10 cellular contexts compared by ENCODE assay signal in genomic region chr6:20377623-20378265, GRCh38. TPM values are rescaled to one million over a fixed set of nuclear protein-coding genes. Genes with fewer than 3 reads are reported as not detected.
DNase-seq lines count a peak whose midpoint lies in the region; ATAC-seq and TF ChIP-seq lines count a peak whose summit lies in the region.
"Had no signal": no experiment of that assay in that cellular context is flagged by ENCODE, and none has a peak within 500 bp of the region (broad histone marks: within the 10 kb centered on the region; RNA-seq: fewer than 3 reads in every experiment).

No MANE protein-coding gene starts in this region.

- peaks cover 11% of the 10 kb centered on the region for H3K9me3 Mint-ChIP-seq in activated CD4-positive, alpha-beta T cell treated with anti-CD3 and anti-CD28 coated beads, Interleukin-2, amount 10 ng/mL, durations not matched to agents 24 days and 14 days
- peaks cover 9% of the 10 kb centered on the region for H3K9me3 Mint-ChIP-seq in activated CD4-positive, alpha-beta T cell treated with anti-CD3 and anti-CD28 coated beads, Interleukin-2, amount 10 ng/mL, durations not matched to agents 7 days and 5 days
- no peaks in the 10 kb centered on the region for H3K9me3 Mint-ChIP-seq in stimulated activated effector memory CD8-positive, alpha-beta T cell treated with anti-CD3 and anti-CD28 coated beads, Interleukin-12 subunit alpha, Interleukin-12 subunit beta, amount 100 ng/mL, for 72 hours
- peaks cover 5% of the 10 kb centered on the region for H3K9me3 Mint-ChIP-seq in chondrocyte (ENCODE audit: low read depth)

- intact Hi-C loops in activated CD4-positive, alpha-beta T cell treated with anti-CD3 and anti-CD28 coated beads, Interleukin-2, amount 10 ng/mL, durations not matched to agents 24 days and 14 days (cut with micrococcal nuclease): no loop called here

- H3K36me3 Mint-ChIP-seq in activated CD4-positive, alpha-beta T cell treated with anti-CD3 and anti-CD28 coated beads, Interleukin-2, amount 10 ng/mL, durations not matched to agents 24 days and 14 days (ENCODE audit: low read depth): no peaks in the 10 kb centered on the region
- peaks cover 5% of the 10 kb centered on the region for H3K36me3 Mint-ChIP-seq in activated CD4-positive, alpha-beta T cell treated with anti-CD3 and anti-CD28 coated beads, Interleukin-2, amount 10 ng/mL, durations not matched to agents 7 days and 5 days (ENCODE audit: low read depth)
- no peaks in the 10 kb centered on the region for H3K36me3 Mint-ChIP-seq in stimulated activated effector memory CD8-positive, alpha-beta T cell treated with anti-CD3 and anti-CD28 coated beads, Interleukin-12 subunit alpha, Interleukin-12 subunit beta, amount 100 ng/mL, for 72 hours
- H3K36me3 Mint-ChIP-seq in chondrocyte (ENCODE audit: low read depth): no peaks in the 10 kb centered on the region

- H3K4me1 Mint-ChIP-seq in activated CD4-positive, alpha-beta T cell treated with anti-CD3 and anti-CD28 coated beads, Interleukin-2, amount 10 ng/mL, durations not matched to agents 24 days and 14 days: peaks cover 18% of the 10 kb centered on the region
- peaks cover 25% of the 10 kb centered on the region for H3K4me1 Mint-ChIP-seq in activated CD4-positive, alpha-beta T cell treated with anti-CD3 and anti-CD28 coated beads, Interleukin-2, amount 10 ng/mL, durations not matched to agents 7 days and 5 days
- peaks cover 10% of the 10 kb centered on the region for H3K4me1 Mint-ChIP-seq in stimulated activated effector memory CD8-positive, alpha-beta T cell treated with anti-CD3 and anti-CD28 coated beads, Interleukin-12 subunit alpha, Interleukin-12 subunit beta, amount 100 ng/mL, for 72 hours
- peaks cover 20% of the 10 kb centered on the region for H3K4me1 Mint-ChIP-seq in chondrocyte (ENCODE audit: low read depth)

- CTCF ChIA-PET in activated CD4-positive, alpha-beta T cell treated with anti-CD3 and anti-CD28 coated beads, Interleukin-2, amount 10 ng/mL, durations not matched to agents 7 days and 5 days (lab: Charles Lee): interaction anchor here (0.9 to 2.8 kb wide), 5 partner anchors 8 to 42 kb away, joined by 3 to 15 read pairs (median 3); no protein-coding TSS in a partner anchor

- no peak overlapping the region for H3K27ac Mint-ChIP-seq in activated CD4-positive, alpha-beta T cell treated with anti-CD3 and anti-CD28 coated beads, Interleukin-2, amount 10 ng/mL, durations not matched to agents 24 days and 14 days
- H3K27ac Mint-ChIP-seq in activated CD4-positive, alpha-beta T cell treated with anti-CD3 and anti-CD28 coated beads, Interleukin-2, amount 10 ng/mL, durations not matched to agents 7 days and 5 days: no peak overlapping the region
- no peak overlapping the region for H3K27ac Mint-ChIP-seq in stimulated activated effector memory CD8-positive, alpha-beta T cell treated with anti-CD3 and anti-CD28 coated beads, Interleukin-12 subunit alpha, Interleukin-12 subunit beta, amount 100 ng/mL, for 72 hours
- no peak overlapping the region for H3K27ac Mint-ChIP-seq in chondrocyte (ENCODE audit: unreplicated experiment)

- no peak overlapping the region for H3K4me3 Mint-ChIP-seq in activated CD4-positive, alpha-beta T cell treated with anti-CD3 and anti-CD28 coated beads, Interleukin-2, amount 10 ng/mL, durations not matched to agents 24 days and 14 days
- no peak overlapping the region for H3K4me3 Mint-ChIP-seq in activated CD4-positive, alpha-beta T cell treated with anti-CD3 and anti-CD28 coated beads, Interleukin-2, amount 10 ng/mL, durations not matched to agents 7 days and 5 days
- H3K4me3 Mint-ChIP-seq in stimulated activated effector memory CD8-positive, alpha-beta T cell treated with anti-CD3 and anti-CD28 coated beads, Interleukin-12 subunit alpha, Interleukin-12 subunit beta, amount 100 ng/mL, for 72 hours: no peak overlapping the region
- H3K4me3 Mint-ChIP-seq in chondrocyte (ENCODE audit: unreplicated experiment): no peak overlapping the region

- no peaks in the 10 kb centered on the region for H3K27me3 Mint-ChIP-seq in activated CD4-positive, alpha-beta T cell treated with anti-CD3 and anti-CD28 coated beads, Interleukin-2, amount 10 ng/mL, durations not matched to agents 24 days and 14 days
- no peaks in the 10 kb centered on the region for H3K27me3 Mint-ChIP-seq in activated CD4-positive, alpha-beta T cell treated with anti-CD3 and anti-CD28 coated beads, Interleukin-2, amount 10 ng/mL, durations not matched to agents 7 days and 5 days
- no peaks in the 10 kb centered on the region for H3K27me3 Mint-ChIP-seq in chondrocyte (ENCODE audit: low read depth)

- peak; percentile 65 for ATAC-seq in stimulated activated effector memory CD8-positive, alpha-beta T cell treated with anti-CD3 and anti-CD28 coated beads, Interleukin-12 subunit alpha, Interleukin-12 subunit beta, amount 100 ng/mL, for 72 hours

- no peak for TF ChIP-seq CTCF in chondrocyte (IDR thresholded peaks at IDR 0.05)

- POLR2A ChIA-PET in activated CD4-positive, alpha-beta T cell treated with anti-CD3 and anti-CD28 coated beads, Interleukin-2, amount 10 ng/mL, durations not matched to agents 7 days and 5 days (lab: Charles Lee): interaction anchor here (0.6 to 1.6 kb wide), 2 partner anchors 58 to 156 kb away, joined by 3 to 6 read pairs; no protein-coding TSS in a partner anchor

- DNase-seq in activated CD4-positive, alpha-beta T cell treated with anti-CD3 and anti-CD28 coated beads, Interleukin-2, amount 10 ng/mL, durations not matched to agents 24 days and 14 days: peak; percentile 60
- no peak for DNase-seq in activated CD4-positive, alpha-beta T cell treated with anti-CD3 and anti-CD28 coated beads, Interleukin-2, amount 10 ng/mL, durations not matched to agents 7 days and 5 days
- peak; percentile 41 for DNase-seq in NCI-H69 (lab: John Stamatoyannopoulos, UW)
- peak; percentile 59 for DNase-seq in fibroblast of gingiva (ENCODE audit: low read depth)
- no peak for DNase-seq in stimulated activated effector memory CD8-positive, alpha-beta T cell treated with anti-CD3 and anti-CD28 coated beads, Interleukin-12 subunit alpha, Interleukin-12 subunit beta, amount 100 ng/mL, for 72 hours (ENCODE audit: low spot score in 2 of 2)
- no peak for DNase-seq in SK-N-DZ (ENCODE audit: low spot score)
- no peak for DNase-seq in NOMO-1 (lab: John Stamatoyannopoulos, UW; ENCODE audit: unreplicated experiment in 2 of 2)
- no peak for DNase-seq in chondrocyte (ENCODE audit: low spot score)
- DNase-seq: C1 segment of cervical spinal cord, erythroblast had no signal

RNA-seq across cellular contexts. Expression of gene E2F3, which starts 23.9 kb away (rescaled TPM):
- total RNA-seq in activated CD4-positive, alpha-beta T cell treated with anti-CD3 and anti-CD28 coated beads, Interleukin-2, amount 10 ng/mL, durations not matched to agents 24 days and 14 days: 27.1 and 28.0 TPM in 2 replicates
- 10 to 100 TPM; 30.9 to 33.9 TPM for total RNA-seq in activated CD4-positive, alpha-beta T cell treated with anti-CD3 and anti-CD28 coated beads, Interleukin-2, amount 10 ng/mL, durations not matched to agents 7 days and 5 days
- polyA plus RNA-seq in SK-N-DZ (2014; cell fraction: cytosol; rRNA removed): 18.2 and 24.1 TPM in 2 replicates
- 35.4 and 46.6 TPM in 2 replicates for polyA plus RNA-seq in SK-N-DZ (2014; cell fraction: nucleus; rRNA removed)
- 16.8 to 18.3 TPM (median 17.1 TPM) in 3 replicates for total RNA-seq in chondrocyte

Comparison
In these comparisons a context has a peak if more than half of its experiments do, and no peak if none do; other contexts are left out.
1. DNase-seq: peak in activated CD4-positive, alpha-beta T cell treated with anti-CD3 and anti-CD28 coated beads, Interleukin-2, amount 10 ng/mL, durations not matched to agents 24 days and 14 days (single experiment), NCI-H69 (single experiment) and fibroblast of gingiva (single experiment); none in activated CD4-positive, alpha-beta T cell treated with anti-CD3 and anti-CD28 coated beads, Interleukin-2, amount 10 ng/mL, durations not matched to agents 7 days and 5 days (single experiment), stimulated activated effector memory CD8-positive, alpha-beta T cell treated with anti-CD3 and anti-CD28 coated beads, Interleukin-12 subunit alpha, Interleukin-12 subunit beta, amount 100 ng/mL, for 72 hours (0 of 2), SK-N-DZ (single experiment), NOMO-1 (0 of 2) and chondrocyte (single experiment).